ENCODE assay signal across 8 cellular contexts in genomic region chr2:197293252-197294007, GRCh38. TPM values are rescaled to one million over a fixed set of nuclear protein-coding genes. Genes with fewer than 3 reads are reported as not detected.
DNase-seq lines count a peak whose midpoint lies in the region; ATAC-seq and TF ChIP-seq lines count a peak whose summit lies in the region.

No MANE protein-coding gene starts in this region.

- peak overlapping the region; percentile 36; the same call in 1 of the 2 replicates for H3K9ac ChIP-seq in Karpas-422 (ENCODE audit: low read length)

- peak overlapping the region; percentile 64 for H3K4me2 ChIP-seq in Karpas-422 (ENCODE audit: low read depth, low read length, poor library complexity, severe bottlenecking)

- H3K4me1 Mint-ChIP-seq in activated naive CD4-positive, alpha-beta T cell treated with anti-CD3 and anti-CD28 coated beads for 36 hours (ENCODE audit: low read depth) = peaks cover 87% of the 10 kb centered on the region
- H3K4me1 Mint-ChIP-seq in chondrocyte (ENCODE audit: low read depth) (peaks cover 27% of the 10 kb centered on the region), Calu3 (ENCODE audit: low read depth, unreplicated experiment) (peaks cover 9% of the 10 kb centered on the region)

- no peaks in the 10 kb centered on the region for H3K9me3 Mint-ChIP-seq in activated naive CD4-positive, alpha-beta T cell treated with anti-CD3 and anti-CD28 coated beads for 36 hours
- peaks cover 7% of the 10 kb centered on the region for H3K9me3 Mint-ChIP-seq in chondrocyte (ENCODE audit: low read depth)
- H3K9me3 Mint-ChIP-seq in Calu3 (ENCODE audit: low read depth, unreplicated experiment) = no peaks in the 10 kb centered on the region

- H3K27ac ChIP-seq in Karpas-422 (ENCODE audit: low read length) = peak overlapping the region; percentile 94

- H3K36me3 ChIP-seq in Karpas-422 (ENCODE audit: insufficient read depth, low read length) = peaks cover 15% of the 10 kb centered on the region

- H2AFZ ChIP-seq in Karpas-422 (ENCODE audit: low read length) = no peak overlapping the region

- peaks cover 37% of the 10 kb centered on the region for H3K36me3 Mint-ChIP-seq in activated naive CD4-positive, alpha-beta T cell treated with anti-CD3 and anti-CD28 coated beads for 36 hours (ENCODE audit: low read depth)
- peaks cover 1% of the 10 kb centered on the region for H3K36me3 Mint-ChIP-seq in chondrocyte (ENCODE audit: low read depth)
- no peaks in the 10 kb centered on the region for H3K36me3 Mint-ChIP-seq in Calu3 (ENCODE audit: insufficient read depth, unreplicated experiment)

- peak overlapping the region; percentile 92 for H3K27ac Mint-ChIP-seq in activated naive CD4-positive, alpha-beta T cell treated with anti-CD3 and anti-CD28 coated beads for 36 hours
- H3K27ac Mint-ChIP-seq in chondrocyte (ENCODE audit: unreplicated experiment) = peak overlapping the region; percentile 23
- H3K27ac Mint-ChIP-seq in Calu3 (ENCODE audit: unreplicated experiment) = no peak overlapping the region

- H3K4me3 ChIP-seq in Karpas-422 (ENCODE audit: low read length) = peak overlapping the region; percentile 35

- DNase-seq in activated naive CD4-positive, alpha-beta T cell treated with anti-CD3 and anti-CD28 coated beads for 36 hours = peak; percentile 48
- DNase-seq in activated naive CD4-positive, alpha-beta T cell (lab: John Stamatoyannopoulos, UW) = no peak
- DNase-seq in Karpas-422 = peak; percentile 70
- no peak for DNase-seq in chondrocyte (ENCODE audit: low spot score)
- DNase-seq in stimulated activated naive CD8-positive, alpha-beta T cell treated with anti-CD3 and anti-CD28 coated beads, Interleukin-15, Interleukin-2, amounts not matched to agents 100 U/mL and 50 U/mL, for 24 hours = no peak
- DNase-seq in NCI-H345 treated with DMSO at 0.1 percent for 48 hours (lab: John Stamatoyannopoulos, UW; ENCODE audit: unreplicated experiment) = no peak
- no peak for DNase-seq in Calu3
- DNase-seq in activated gamma-delta T cell (lab: John Stamatoyannopoulos, UW) = no peak

- ATAC-seq in stimulated activated naive CD8-positive, alpha-beta T cell treated with anti-CD3 and anti-CD28 coated beads, Interleukin-15, Interleukin-2, amounts not matched to agents 100 U/mL and 50 U/mL, for 24 hours = peak; percentile 79

- H4K20me1 ChIP-seq in Karpas-422 (ENCODE audit: insufficient read depth, low read depth, low read length) = no peaks in the 10 kb centered on the region

- peaks cover 100% of the 10 kb centered on the region for H3K79me2 ChIP-seq in Karpas-422 (ENCODE audit: low read length)

- H3K4me1 ChIP-seq in Karpas-422 (ENCODE audit: low read length) = peaks cover 60% of the 10 kb centered on the region

- intact Hi-C loops in activated naive CD4-positive, alpha-beta T cell treated with anti-CD3 and anti-CD28 coated beads for 36 hours (cut with micrococcal nuclease) = loop anchor here (1.0 to 2.0 kb wide), 4 partner anchors 13 to 37 kb away; no protein-coding TSS in a partner anchor
- intact Hi-C loops in Calu3 (cut with micrococcal nuclease; ENCODE audit: unreplicated experiment) = no loop called here

- TF ChIP-seq CTCF in chondrocyte (IDR thresholded peaks at IDR 0.05) (no peak), Calu3 (IDR thresholded peaks at IDR 0.05; ENCODE audit: unreplicated experiment) (no peak)

- no peaks in the 10 kb centered on the region for H3K9me2 ChIP-seq in Karpas-422 (replicated peaks; ENCODE audit: insufficient read depth, low read length)

- no peaks in the 10 kb centered on the region for H3K27me3 ChIP-seq in Karpas-422 (ENCODE audit: low read length)

- CTCF ChIA-PET in activated naive CD4-positive, alpha-beta T cell treated with anti-CD3 and anti-CD28 coated beads for 36 hours (lab: Charles Lee) = interaction anchor here (0.6 to 5.1 kb wide), 6 partner anchors 8 to 104 kb away, joined by 3 to 20 read pairs (median 4); no protein-coding TSS in a partner anchor
- CTCF ChIA-PET in Calu3 (lab: Charles Lee) = no interaction called here

- H3K27me3 Mint-ChIP-seq in activated naive CD4-positive, alpha-beta T cell treated with anti-CD3 and anti-CD28 coated beads for 36 hours (ENCODE audit: low read depth) = no peaks in the 10 kb centered on the region
- no peaks in the 10 kb centered on the region for H3K27me3 Mint-ChIP-seq in chondrocyte (ENCODE audit: low read depth)
- H3K27me3 Mint-ChIP-seq in Calu3 (ENCODE audit: unreplicated experiment) = no peaks in the 10 kb centered on the region

- BruUV-seq in Calu3 (replicated peaks; lab: Mats Ljungman, UMichigan) = no TSS peak

- H3K4me3 Mint-ChIP-seq in activated naive CD4-positive, alpha-beta T cell treated with anti-CD3 and anti-CD28 coated beads for 36 hours = peak overlapping the region; percentile 57
- H3K4me3 Mint-ChIP-seq in chondrocyte (ENCODE audit: unreplicated experiment) = no peak overlapping the region
- H3K4me3 Mint-ChIP-seq in Calu3 (ENCODE audit: low read depth, unreplicated experiment) = no peak overlapping the region

- no peaks in the 10 kb centered on the region for H3K9me3 ChIP-seq in Karpas-422 (ENCODE audit: low read length)

RNA-seq across cellular contexts. Expression of gene ANKRD44, which starts 17.1 kb away (rescaled TPM):
- total RNA-seq in activated naive CD4-positive, alpha-beta T cell treated with anti-CD3 and anti-CD28 coated beads for 36 hours = 100 to 1,000 TPM in 1 of 2 experiments, 10 to 100 TPM in 1; 87.8 to 101 TPM
- 120 and 153 TPM in 2 replicates for total RNA-seq in Karpas-422 (2014; rRNA removed; shearing (Covaris generic); ENCODE audit: low replicate concordance)
- total RNA-seq in chondrocyte = 21.4 to 45.8 TPM (median 26.1 TPM) in 3 replicates
- 7.1 and 10.0 TPM in 2 replicates for total RNA-seq in Calu3 (2022)

Comparison
In these comparisons a context has a peak if more than half of its experiments do, and no peak if none do; other contexts are left out.
1. DNase-seq: peak in activated naive CD4-positive, alpha-beta T cell treated with anti-CD3 and anti-CD28 coated beads for 36 hours (single experiment) and Karpas-422 (single experiment); none in activated naive CD4-positive, alpha-beta T cell (0 of 4), chondrocyte (single experiment), stimulated activated naive CD8-positive, alpha-beta T cell treated with anti-CD3 and anti-CD28 coated beads, Interleukin-15, Interleukin-2, amounts not matched to agents 100 U/mL and 50 U/mL, for 24 hours (single experiment), NCI-H345 treated with DMSO at 0.1 percent for 48 hours (single experiment), Calu3 (single experiment) and activated gamma-delta T cell (single experiment).